Comparison of ENCODE assay signal across 30 cellular contexts in the genomic region with DNA sequence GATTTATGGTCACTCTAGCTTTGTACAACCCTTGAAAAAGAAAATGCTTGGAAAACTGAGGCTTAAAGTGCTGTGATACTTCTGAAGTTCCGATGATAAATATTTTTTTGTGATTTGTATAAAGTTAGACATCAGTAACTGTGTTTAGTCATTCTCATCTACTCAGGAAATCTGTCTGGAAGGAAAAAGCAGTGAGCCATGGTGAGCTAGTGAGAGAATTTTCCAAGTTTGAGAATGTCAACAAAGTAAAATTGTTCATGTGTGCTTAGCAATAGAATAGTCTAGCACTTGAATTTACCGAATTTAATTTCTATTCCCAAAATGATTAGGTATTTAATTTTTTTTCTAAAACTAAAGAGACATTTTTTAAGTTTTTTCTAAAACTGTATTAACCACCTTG. TPM values are rescaled to one million over a fixed set of nuclear protein-coding genes. Genes with fewer than 3 reads are reported as not detected.
"Had no signal": no experiment of that assay in that cellular context is flagged by ENCODE, and none has a peak within 500 bp of the region (broad histone marks: within the 10 kb centered on the region; RNA-seq: fewer than 3 reads in every experiment).

No MANE protein-coding gene starts in this region.

- H3K36me3 ChIP-seq: ascending aorta, brain microvascular endothelial cell, esophagus squamous epithelium, gastroesophageal sphincter had no signal

- DNase-seq: activated CD4-positive, alpha-beta memory T cell treated with anti-CD3 and anti-CD28 coated beads for 36 hours; activated CD4-positive, alpha-beta T cell treated with anti-CD3 and anti-CD28 coated beads for 36 hours; activated CD4-positive, alpha-beta T cell treated with anti-CD3 and anti-CD28 coated beads, Interleukin-2, amount 10 ng/mL, durations not matched to agents 24 days and 14 days; activated CD4-positive, CD25-positive, alpha-beta regulatory T cell; activated CD4-positive, CD25-positive, alpha-beta regulatory T cell treated with anti-CD3 and anti-CD28 coated beads, Interleukin-2, amount 50 U/mL, for 72 hours; activated CD8-positive, alpha-beta memory T cell treated with anti-CD3 and anti-CD28 coated beads, Interleukin-2, amount 10 ng/mL, durations not matched to agents 7 days and 5 days; activated CD8-positive, alpha-beta memory T cell treated with anti-CD3 and anti-CD28 coated beads, Interleukin-2, amount 50 U/mL, for 4 hours; activated CD8-positive, alpha-beta T cell treated with anti-CD3 and anti-CD28 coated beads, Interleukin-2, amount 10 ng/mL, durations not matched to agents 7 days and 5 days; activated effector memory CD4-positive, alpha-beta T cell treated with anti-CD3 and anti-CD28 coated beads, Interleukin-2, amount 50 U/mL, for 16 hours; activated naive CD4-positive, alpha-beta T cell treated with anti-CD3 and anti-CD28 coated beads for 36 hours; activated naive CD8-positive, alpha-beta T cell treated with anti-CD3 and anti-CD28 coated beads for 36 hours; activated naive CD8-positive, alpha-beta T cell treated with anti-CD3 and anti-CD28 coated beads, Interleukin-2, amount 50 U/mL, for 24 hours; activated T-cell treated with anti-CD3 and anti-CD28 coated beads, Interleukin-2, amount 50 U/mL, for 1 hour; activated T-cell treated with anti-CD3 and anti-CD28 coated beads, Interleukin-2, amount 50 U/mL, for 48 hours; dorsolateral prefrontal cortex; effector memory CD8-positive, alpha-beta T cell; esophagus squamous epithelium; foreskin melanocyte; head of caudate nucleus; T-helper 2 cell had no signal

- H3K27ac ChIP-seq: ascending aorta, brain microvascular endothelial cell, coronary artery, dorsolateral prefrontal cortex, epithelial cell of prostate, esophagus squamous epithelium, gastroesophageal sphincter had no signal

- H3K4me1 ChIP-seq: ascending aorta, esophagus squamous epithelium, gastroesophageal sphincter had no signal

- H3K27me3 ChIP-seq: ascending aorta, brain microvascular endothelial cell, esophagus squamous epithelium, gastroesophageal sphincter had no signal

- H3K9me3 ChIP-seq: ascending aorta, esophagus squamous epithelium, gastroesophageal sphincter had no signal

- FAIRE-seq: bronchial epithelial cell had no signal

- H3K4me3 ChIP-seq: ascending aorta, coronary artery, dorsolateral prefrontal cortex, esophagus squamous epithelium, gastroesophageal sphincter had no signal

- ATAC-seq: activated CD4-positive, alpha-beta T cell treated with anti-CD3 and anti-CD28 coated beads for 36 hours; activated CD8-positive, alpha-beta memory T cell treated with anti-CD3 and anti-CD28 coated beads, Interleukin-2, amount 10 ng/mL, durations not matched to agents 7 days and 5 days; activated CD8-positive, alpha-beta T cell treated with anti-CD3 and anti-CD28 coated beads, Interleukin-2, amount 10 ng/mL, durations not matched to agents 7 days and 5 days; activated naive CD8-positive, alpha-beta T cell treated with anti-CD3 and anti-CD28 coated beads, Interleukin-2, amount 50 U/mL, for 24 hours; effector memory CD8-positive, alpha-beta T cell; gastroesophageal sphincter had no signal

RNA-seq across cellular contexts. Expression of gene PLCB4, which starts 41.3 kb away (rescaled TPM):
- total RNA-seq: activated CD4-positive, alpha-beta memory T cell treated with anti-CD3 and anti-CD28 coated beads for 36 hours; activated CD4-positive, alpha-beta T cell treated with anti-CD3 and anti-CD28 coated beads, Interleukin-2, amount 10 ng/mL, durations not matched to agents 24 days and 14 days; activated CD8-positive, alpha-beta memory T cell treated with anti-CD3 and anti-CD28 coated beads for 36 hours; activated CD8-positive, alpha-beta memory T cell treated with anti-CD3 and anti-CD28 coated beads, Interleukin-2, amount 10 ng/mL, durations not matched to agents 7 days and 5 days; activated CD8-positive, alpha-beta T cell treated with anti-CD3 and anti-CD28 coated beads, Interleukin-2, amount 10 ng/mL, durations not matched to agents 7 days and 5 days; activated naive CD4-positive, alpha-beta T cell treated with anti-CD3 and anti-CD28 coated beads for 36 hours; activated naive CD8-positive, alpha-beta T cell treated with anti-CD3 and anti-CD28 coated beads for 36 hours; activated T-helper 1 cell treated with anti-CD3 and anti-CD28 coated beads, Interleukin-12 subunit alpha, Interleukin-12 subunit beta, Interleukin-2, Interleukin-4 antibody, amounts not matched to agents 30 ng/mL and 10 ng/mL and 1 ng/mL, durations not matched to agents 14 hours and 24 hours and 36 hours; activated T-helper 2 cell treated with anti-CD3 and anti-CD28 coated beads, Interferon-gamma antibody, Interleukin-2, Interleukin-4, amounts not matched to agents 10 μg/mL and 5 μg/mL and 100 μg/mL, durations not matched to agents 14 hours and 24 hours and 36 hours; T-helper 1 cell treated with Interleukin-12 subunit alpha and Interleukin-12 subunit beta and Interleukin-4 antibody, amounts not matched to agents 30 ng/mL and 1 ng/mL, for 36 hours had no signal
